8 cellular contexts compared by ENCODE assay signal in the genomic region with DNA sequence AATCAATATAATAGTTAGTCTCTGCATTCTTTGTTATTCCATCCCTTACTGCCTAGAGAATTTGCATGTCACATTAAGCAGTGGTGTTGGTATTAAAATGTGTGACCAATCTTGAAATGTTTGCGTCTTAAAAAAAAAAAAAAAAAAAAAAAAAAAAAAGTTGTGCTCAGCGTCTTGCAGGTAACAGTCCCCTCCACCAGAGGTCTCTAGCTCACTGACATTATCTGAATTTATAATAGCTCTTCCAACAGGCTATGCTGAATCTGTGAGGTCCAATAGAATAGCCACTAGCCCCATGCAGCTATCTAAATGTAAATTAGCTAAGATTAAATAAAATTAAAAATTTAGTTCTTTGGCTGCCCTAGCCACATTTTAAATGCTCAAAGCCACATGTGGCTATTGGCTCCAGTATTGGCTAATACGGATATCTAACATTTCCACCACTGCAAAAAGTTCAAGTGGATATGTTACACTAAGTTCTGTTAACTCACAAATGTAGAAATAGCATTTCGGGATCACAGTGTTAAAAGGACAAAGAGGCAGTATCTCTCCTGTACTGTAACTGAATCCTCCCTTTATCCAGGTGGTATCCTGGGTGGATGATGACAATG. TPM values are rescaled to one million over a fixed set of nuclear protein-coding genes. Genes with fewer than 3 reads are reported as not detected.
A peak's percentile ranks its signal among the peaks of the same experiment; 100 is the strongest.
DNase-seq lines count a peak whose midpoint lies in the region; ATAC-seq and TF ChIP-seq lines count a peak whose summit lies in the region.

No MANE protein-coding gene starts in this region.

- H3K36me3 Mint-ChIP-seq in activated CD4-positive, alpha-beta T cell treated with anti-CD3 and anti-CD28 coated beads, Interleukin-2, amount 10 ng/mL, durations not matched to agents 24 days and 14 days (ENCODE audit: low read depth): no peaks in the 10 kb centered on the region

- H3K36me3 ChIP-seq in mammary epithelial cell (ENCODE audit: insufficient read depth, low read length) (no peaks in the 10 kb centered on the region), right lobe of liver (no peaks in the 10 kb centered on the region)

- 25% methylated on average over 4 of the region's 4 CpGs for WGBS in mammary epithelial cell (ENCODE audit: low coverage, missing lambda C conversion rate)
- WGBS in right lobe of liver (ENCODE audit: insufficient coverage, low coverage, low lambda C conversion rate, missing lambda C conversion rate): 32% methylated on average over 4 of the region's 4 CpGs

- in situ Hi-C loops in mammary epithelial cell (cut with MboI; ENCODE audit: low sequenced_read_pairs in 2 of 2): loop anchor here in 1 of 2 donors (10.0 kb wide), 1 partner anchor 51 kb away; no protein-coding TSS in a partner anchor

- H3K79me2 ChIP-seq in mammary epithelial cell (ENCODE audit: insufficient read depth, low read length): no peaks in the 10 kb centered on the region

- H3K27me3 ChIP-seq in mammary epithelial cell (ENCODE audit: insufficient read depth, low read length) (no peaks in the 10 kb centered on the region), right lobe of liver (no peaks in the 10 kb centered on the region)

- H3K4me3 ChIP-seq in mammary epithelial cell (replicated peaks in 1 of 3; ENCODE audit: insufficient read depth in 1 of 3, low read depth in 2 of 3, low read length in 3 of 3) (no peak overlapping the region), right lobe of liver (no peak overlapping the region)

- no peaks in the 10 kb centered on the region for H3K9me3 Mint-ChIP-seq in activated CD4-positive, alpha-beta T cell treated with anti-CD3 and anti-CD28 coated beads, Interleukin-2, amount 10 ng/mL, durations not matched to agents 24 days and 14 days

- ATAC-seq in HG03520 (IDR thresholded peaks at IDR 0.05; ENCODE audit: unreplicated experiment): peak; percentile 60
- ATAC-seq in right lobe of liver: peak; percentile 79 to 88 (median 82)
- ATAC-seq in HG02678 (IDR thresholded peaks at IDR 0.05; ENCODE audit: unreplicated experiment): no peak
- ATAC-seq in HG03045 (IDR thresholded peaks at IDR 0.05; ENCODE audit: unreplicated experiment): no peak

- peak; percentile 56 for DNase-seq in activated CD4-positive, alpha-beta T cell treated with anti-CD3 and anti-CD28 coated beads, Interleukin-2, amount 10 ng/mL, durations not matched to agents 24 days and 14 days
- no peak for DNase-seq in activated CD4-positive, alpha-beta T cell treated with anti-CD3 and anti-CD28 coated beads, Interleukin-2, amount 50 U/mL, for 4 hours
- peak; percentile 42 for DNase-seq in NCI-H526 treated with DMSO at 0.1 percent for 48 hours (lab: John Stamatoyannopoulos, UW)
- peak; percentile 17 for DNase-seq in mammary epithelial cell
- DNase-seq in right lobe of liver: no peak

- intact Hi-C loops in activated CD4-positive, alpha-beta T cell treated with anti-CD3 and anti-CD28 coated beads, Interleukin-2, amount 10 ng/mL, durations not matched to agents 24 days and 14 days (cut with micrococcal nuclease): loop anchor here (1.0 to 5.0 kb wide), 2 partner anchors 52 to 389 kb away; no protein-coding TSS in a partner anchor
- intact Hi-C loops in mammary epithelial cell (cut with micrococcal nuclease) (loop anchor here (1.0 to 5.0 kb wide), 3 partner anchors 52 to 597 kb away; no protein-coding TSS in a partner anchor), right lobe of liver (cut with DNase I) (loop anchor here in 1 of 2 donors (10.0 kb wide), 1 partner anchor 51 kb away; no protein-coding TSS in a partner anchor)

- no peak for TF ChIP-seq POLR2A in right lobe of liver (IDR thresholded peaks at IDR 0.05)

- H3K27me3 Mint-ChIP-seq in activated CD4-positive, alpha-beta T cell treated with anti-CD3 and anti-CD28 coated beads, Interleukin-2, amount 10 ng/mL, durations not matched to agents 24 days and 14 days: peaks cover 5% of the 10 kb centered on the region

- H3K27ac Mint-ChIP-seq in activated CD4-positive, alpha-beta T cell treated with anti-CD3 and anti-CD28 coated beads, Interleukin-2, amount 10 ng/mL, durations not matched to agents 24 days and 14 days: no peak overlapping the region

- no TSS peak for BruUV-seq in mammary epithelial cell (replicated peaks; lab: Mats Ljungman, UMichigan)

- TF ChIP-seq CTCF in mammary epithelial cell (conservative IDR thresholded peaks at IDR 0.05 in 1 of 2, IDR thresholded peaks at IDR 0.05 in 1 of 2; ENCODE audit: extremely low read depth in 1 of 2, insufficient read depth in 1 of 2, low read depth in 1 of 2, low read length in 2 of 2): peak; percentile 78 to 79
- peak; percentile 51 to 66 (median 62) for TF ChIP-seq CTCF in right lobe of liver (IDR thresholded peaks at IDR 0.05)

- no peaks in the 10 kb centered on the region for H4K20me1 ChIP-seq in mammary epithelial cell (ENCODE audit: insufficient read depth, low read length)

- CTCF ChIA-PET in mammary epithelial cell (lab: Charles Lee; ENCODE audit: low non-redundant PET): interaction anchor here (0.6 to 1.8 kb wide), 7 partner anchors 47 to 563 kb away, joined by 4 to 16 read pairs (median 11); no protein-coding TSS in a partner anchor

- H3K4me1 Mint-ChIP-seq in activated CD4-positive, alpha-beta T cell treated with anti-CD3 and anti-CD28 coated beads, Interleukin-2, amount 10 ng/mL, durations not matched to agents 24 days and 14 days: no peaks in the 10 kb centered on the region

- H3K4me2 ChIP-seq in mammary epithelial cell (ENCODE audit: insufficient read depth, low read depth, low read length): no peak overlapping the region

- no peaks in the 10 kb centered on the region for H3K9me3 ChIP-seq in mammary epithelial cell (replicated peaks; ENCODE audit: insufficient read depth, low read length)
- H3K9me3 ChIP-seq in right lobe of liver: no peaks in the 10 kb centered on the region

- dilution Hi-C loops in mammary epithelial cell (cut with HindIII; ENCODE audit: low sequenced_read_pairs): no loop called here

- H3K9ac ChIP-seq in mammary epithelial cell (ENCODE audit: insufficient read depth, low read length): no peak overlapping the region

- H3K4me1 ChIP-seq in mammary epithelial cell (ENCODE audit: insufficient read depth, low read length) (no peaks in the 10 kb centered on the region), right lobe of liver (no peaks in the 10 kb centered on the region)

- H3K4me3 Mint-ChIP-seq in activated CD4-positive, alpha-beta T cell treated with anti-CD3 and anti-CD28 coated beads, Interleukin-2, amount 10 ng/mL, durations not matched to agents 24 days and 14 days: no peak overlapping the region

- H3K27ac ChIP-seq in mammary epithelial cell (ENCODE audit: insufficient read depth, low read depth, low read length): no peak overlapping the region
- no peak overlapping the region for H3K27ac ChIP-seq in right lobe of liver

- H2AFZ ChIP-seq in mammary epithelial cell (ENCODE audit: low read depth, low read length): no peak overlapping the region

RNA-seq across cellular contexts. Expression of a gene that starts 28.7 kb away (rescaled TPM):
- total RNA-seq in activated CD4-positive, alpha-beta T cell treated with anti-CD3 and anti-CD28 coated beads, Interleukin-2, amount 10 ng/mL, durations not matched to agents 24 days and 14 days: not detected in 2 replicates
- total RNA-seq in mammary epithelial cell: 1 to 10 TPM in 1 of 2 donors, under 1 TPM in 1; 0.96 to 2.8 TPM
- polyA plus RNA-seq in mammary epithelial cell: 0.05 TPM
- not detected for polyA minus RNA-seq in mammary epithelial cell
- total RNA-seq in right lobe of liver: not detected

RNA-seq across cellular contexts. Expression of a gene that starts 33.7 kb away (rescaled TPM):
- not detected in 2 replicates for total RNA-seq in activated CD4-positive, alpha-beta T cell treated with anti-CD3 and anti-CD28 coated beads, Interleukin-2, amount 10 ng/mL, durations not matched to agents 24 days and 14 days
- not detected for total RNA-seq in mammary epithelial cell
- polyA plus RNA-seq in mammary epithelial cell: not detected
- polyA minus RNA-seq in mammary epithelial cell: not detected
- not detected for total RNA-seq in right lobe of liver

Comparison
In these comparisons a context has a peak if more than half of its experiments do, and no peak if none do; other contexts are left out.
1. DNase-seq: peak in activated CD4-positive, alpha-beta T cell treated with anti-CD3 and anti-CD28 coated beads, Interleukin-2, amount 10 ng/mL, durations not matched to agents 24 days and 14 days (single experiment), NCI-H526 treated with DMSO at 0.1 percent for 48 hours (single experiment) and mammary epithelial cell (single experiment); none in activated CD4-positive, alpha-beta T cell treated with anti-CD3 and anti-CD28 coated beads, Interleukin-2, amount 50 U/mL, for 4 hours (0 of 2) and right lobe of liver (0 of 3).
2. ATAC-seq: peak in HG03520 (single experiment) and right lobe of liver (4 of 4); none in HG02678 (single experiment) and HG03045 (single experiment).